Comparison of ENCODE assay signal across 18 cellular contexts in genomic region chrX:96563663-96564062, GRCh38.
DNase-seq lines count a peak whose midpoint lies in the region; ATAC-seq, FAIRE-seq and TF ChIP-seq lines count a peak whose summit lies in the region.
"Had no signal": no experiment of that assay in that cellular context is flagged by ENCODE, and none has a peak within 500 bp of the region (broad histone marks: within the 10 kb centered on the region; RNA-seq: fewer than 3 reads in every experiment).

No MANE protein-coding gene starts in this region.

- no CpG with 5 or more reads among the region's 1 CpG for WGBS in neuronal stem cell (ENCODE audit: extremely low coverage in 2 of 2, insufficient read length in 2 of 2, insufficient replicate concordance in 1 of 2), 2 donors

- H3K36me3 ChIP-seq in neutrophil: no peaks in the 10 kb centered on the region
- H3K36me3 ChIP-seq in neuronal stem cell (replicated peaks in 1 of 2; ENCODE audit: control insufficient read depth in 2 of 2, insufficient read depth in 2 of 2, low read length in 2 of 2): no peaks in the 10 kb centered on the region
- H3K36me3 ChIP-seq: neural progenitor cell, uterus had no signal

- H3K4ac ChIP-seq in neuronal stem cell (ENCODE audit: low read length): no peak overlapping the region

- H3K4me1 ChIP-seq in neutrophil (ENCODE audit: control insufficient read depth in 1 of 2, insufficient read depth in 1 of 2, low read depth in 1 of 2, low read length in 1 of 2): peaks cover 45 to 46% of the 10 kb centered on the region in 2 experiments
- no peaks in the 10 kb centered on the region for H3K4me1 ChIP-seq in neuronal stem cell (ENCODE audit: control insufficient read depth in 2 of 2, insufficient read depth in 1 of 2, low read depth in 1 of 2, low read length in 2 of 2)
- H3K4me1 ChIP-seq: neural progenitor cell, uterus had no signal

- H2BK12ac ChIP-seq in neuronal stem cell (ENCODE audit: low read length): no peak overlapping the region

- TF ChIP-seq POLR2A in H54 (IDR thresholded peaks at IDR 0.05; ENCODE audit: low read depth, low read length): no peak

- H3K14ac ChIP-seq in neuronal stem cell (ENCODE audit: low read length): no peak overlapping the region

- no peak for TF ChIP-seq CTCF in epithelial cell of proximal tubule (conservative IDR thresholded peaks at IDR 0.05; ENCODE audit: low read depth, low read length)
- TF ChIP-seq CTCF in neutrophil (IDR thresholded peaks at IDR 0.05): no peak

- H3K27ac ChIP-seq in neutrophil (peak overlapping the region; percentile 55), substantia nigra (ENCODE audit: low read depth, low read length, poor library complexity, severe bottlenecking) (no peak overlapping the region), neuronal stem cell (replicated peaks; ENCODE audit: low read length) (no peak overlapping the region)
- H3K27ac ChIP-seq: epithelial cell of prostate, neural progenitor cell, uterus had no signal

- H4K8ac ChIP-seq in neuronal stem cell (ENCODE audit: low read depth, low read length): no peak overlapping the region

- H2BK5ac ChIP-seq in neuronal stem cell (ENCODE audit: low read length): no peak overlapping the region

- DNase-seq in AG08396 (ENCODE audit: low spot score): peak; percentile 14
- peak; percentile 70 for DNase-seq in H4 (ENCODE audit: low spot score)
- peak; percentile 4 for DNase-seq in epithelial cell of proximal tubule (ENCODE audit: low read depth)
- DNase-seq in substantia nigra (lab: John Stamatoyannopoulos, UW): no peak
- no peak for DNase-seq in neuronal stem cell (ENCODE audit: low spot score)
- DNase-seq in H54 (ENCODE audit: insufficient read length, low spot score): no peak
- DNase-seq: activated CD4-positive, alpha-beta memory T cell treated with anti-CD3 and anti-CD28 coated beads, Interleukin-2, amount 10 ng/mL, durations not matched to agents 7 days and 5 days; activated T-cell treated with anti-CD3 and anti-CD28 coated beads, Interleukin-2, amount 50 U/mL, for 72 hours; DND-41; mammary epithelial cell; NCI-H1436 treated with DMSO at 0.1 percent for 48 hours; stimulated activated naive CD4-positive, alpha-beta T cell treated with Interleukin-2 at 50 U/mL for 16 hours; uterus had no signal

- H3K9me3 ChIP-seq in neutrophil (no peaks in the 10 kb centered on the region), neuronal stem cell (replicated peaks in 1 of 2; ENCODE audit: control insufficient read depth in 2 of 2, insufficient read depth in 1 of 2, low read depth in 1 of 2, low read length in 2 of 2) (no peaks in the 10 kb centered on the region)
- H3K9me3 ChIP-seq: uterus had no signal

- H3K27me3 ChIP-seq in neutrophil: no peaks in the 10 kb centered on the region
- no peaks in the 10 kb centered on the region for H3K27me3 ChIP-seq in neuronal stem cell (ENCODE audit: control insufficient read depth in 3 of 3, insufficient read depth in 3 of 3, low read depth in 1 of 3, low read length in 3 of 3)
- H3K27me3 ChIP-seq: neural progenitor cell, uterus had no signal

- no peak overlapping the region for H3K4me3 ChIP-seq in epithelial cell of proximal tubule (ENCODE audit: low read depth, low read length)
- H3K4me3 ChIP-seq in neutrophil (ENCODE audit: low read depth in 1 of 2, low read length in 1 of 2): no peak overlapping the region
- H3K4me3 ChIP-seq in neuronal stem cell (ENCODE audit: low read length in 2 of 2): no peak overlapping the region
- H3K4me3 ChIP-seq: neural progenitor cell, skin epidermis, uterus had no signal

- H2AFZ ChIP-seq in neuronal stem cell (ENCODE audit: low read length): no peak overlapping the region
- H2AFZ ChIP-seq: neural progenitor cell had no signal

- H3K4me2 ChIP-seq in neuronal stem cell (ENCODE audit: insufficient read depth, low read length, poor library complexity, severe bottlenecking): no peak overlapping the region
- H3K4me2 ChIP-seq: neural progenitor cell had no signal

- no peaks in the 10 kb centered on the region for H3K79me1 ChIP-seq in neuronal stem cell (ENCODE audit: low read depth, low read length)

- H2BK120ac ChIP-seq in neuronal stem cell (ENCODE audit: low read depth, low read length): no peak overlapping the region

- no peak overlapping the region for H3K23ac ChIP-seq in neuronal stem cell (ENCODE audit: low read depth, low read length, poor library complexity)

- FAIRE-seq in H54 (lab: Jason Lieb, UNC): no peak

- no peak overlapping the region for H2AK5ac ChIP-seq in neuronal stem cell (ENCODE audit: low read depth, low read length)

- no peak overlapping the region for H3K18ac ChIP-seq in neuronal stem cell (ENCODE audit: low read length)

- H4K91ac ChIP-seq in neuronal stem cell (ENCODE audit: low read depth, low read length, poor library complexity): no peak overlapping the region

- no peak for ATAC-seq in GM21447 (IDR thresholded peaks at IDR 0.05; ENCODE audit: unreplicated experiment)
- ATAC-seq: activated T-cell treated with anti-CD3 and anti-CD28 coated beads, Interleukin-2, amount 50 U/mL, for 72 hours had no signal

- no peak overlapping the region for H2BK15ac ChIP-seq in neuronal stem cell (ENCODE audit: low read length)

- H3K9ac ChIP-seq in neuronal stem cell (ENCODE audit: low read depth, low read length, poor library complexity): no peak overlapping the region
- H3K9ac ChIP-seq: neural progenitor cell had no signal

Comparison
In these comparisons a context has a peak if more than half of its experiments do, and no peak if none do; other contexts are left out.
1. DNase-seq: peak in AG08396 (single experiment), H4 (single experiment) and epithelial cell of proximal tubule (single experiment); none in substantia nigra (0 of 49), neuronal stem cell (single experiment) and H54 (single experiment).